Comparison of ENCODE assay signal across 24 cellular contexts in the genomic region with DNA sequence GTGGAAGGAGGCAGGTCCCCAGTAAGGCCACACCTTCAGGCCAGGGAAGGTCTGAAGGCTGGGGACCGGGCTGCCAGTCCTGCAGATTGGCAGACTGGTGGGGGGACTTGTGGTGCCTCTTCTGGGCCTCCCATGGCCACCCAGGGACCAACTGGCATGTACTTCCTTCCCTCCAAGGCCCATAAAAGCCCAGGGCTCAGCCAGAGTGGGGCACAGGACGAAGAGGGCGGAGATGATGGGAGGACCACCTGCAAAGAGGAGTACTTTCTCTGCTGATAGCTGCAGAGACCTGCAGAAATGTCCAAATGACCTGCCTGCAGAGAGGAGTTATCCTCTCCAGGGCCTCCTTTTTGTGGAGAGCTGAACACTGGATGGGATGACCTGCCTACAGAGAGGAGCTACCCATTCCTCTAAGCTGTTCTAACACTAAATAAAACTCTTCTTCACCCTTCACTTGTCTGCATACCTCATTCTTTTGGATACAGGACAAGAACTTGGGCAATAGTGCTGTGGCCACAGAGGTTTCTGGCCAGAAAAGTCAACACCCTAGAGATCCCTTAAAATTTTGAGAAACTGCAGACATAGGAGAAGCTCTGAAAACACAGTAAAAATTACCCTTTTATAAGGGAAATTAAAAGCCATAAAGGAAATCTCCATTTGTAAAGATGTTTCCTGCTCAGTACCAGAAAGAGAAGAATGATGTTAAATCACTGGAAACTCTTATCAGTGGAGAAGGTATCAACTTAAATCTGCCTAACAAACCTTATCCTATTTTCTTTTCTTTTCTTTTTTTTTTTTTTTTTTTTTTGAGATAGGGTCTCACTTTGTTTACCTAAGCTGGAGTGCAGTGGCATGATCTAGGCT. TPM values are rescaled to one million over a fixed set of nuclear protein-coding genes. Genes with fewer than 3 reads are reported as not detected.
DNase-seq lines count a peak whose midpoint lies in the region; TF ChIP-seq lines count a peak whose summit lies in the region.
"Had no signal": no experiment of that assay in that cellular context is flagged by ENCODE, and none has a peak within 500 bp of the region (broad histone marks: within the 10 kb centered on the region; RNA-seq: fewer than 3 reads in every experiment).

No MANE protein-coding gene starts in this region.

- H4K20me1 ChIP-seq in Loucy (ENCODE audit: insufficient read depth, low read length, poor library complexity, severe bottlenecking) (no peaks in the 10 kb centered on the region), fibroblast of lung (ENCODE audit: control insufficient read depth, extremely low read depth, insufficient read depth, low read length) (no peaks in the 10 kb centered on the region)
- H4K20me1 ChIP-seq: BLaER1 treated with 17β-estradiol and CSF1 and Interleukin-3, amounts not matched to agents 10 nM and 100 nM had no signal

- no peaks in the 10 kb centered on the region for H3K79me2 ChIP-seq in Loucy (ENCODE audit: insufficient read depth, low read length)
- H3K79me2 ChIP-seq in fibroblast of lung (ENCODE audit: control insufficient read depth, insufficient read depth, low read length), result no peaks in the 10 kb centered on the region

- H3K4me1 ChIP-seq in Loucy (ENCODE audit: insufficient read depth, low read length, poor library complexity, severe bottlenecking) (peaks cover 4% of the 10 kb centered on the region), fibroblast of lung (ENCODE audit: control insufficient read depth, extremely low read depth, insufficient read depth, low read length) (no peaks in the 10 kb centered on the region), iPS DF 6.9 (ENCODE audit: control insufficient read depth, insufficient read depth, low read length) (peaks cover 2% of the 10 kb centered on the region; the same call in 1 of the 2 replicates)
- H3K4me1 ChIP-seq: adrenal gland, pancreas, right lobe of liver had no signal

- H3K4me2 ChIP-seq in Loucy (ENCODE audit: low read depth, low read length, poor library complexity, severe bottlenecking) (peak overlapping the region; percentile 11), fibroblast of lung (ENCODE audit: extremely low read depth, insufficient read depth, low read length) (no peak overlapping the region)

- no peak overlapping the region for H2AFZ ChIP-seq in Loucy (ENCODE audit: low read length)
- H2AFZ ChIP-seq in fibroblast of lung (ENCODE audit: low read length), result no peak overlapping the region

- H3K27ac ChIP-seq in fibroblast of lung (ENCODE audit: insufficient read depth, low read length) (no peak overlapping the region), iPS DF 6.9 (ENCODE audit: low read length) (peak overlapping the region; percentile 38)
- H3K27ac ChIP-seq: adrenal gland; BLaER1 treated with 17β-estradiol and CSF1 and Interleukin-3, amounts not matched to agents 10 nM and 100 nM; pancreas; right lobe of liver; RWPE1; upper lobe of left lung had no signal

- H3K9me2 ChIP-seq in Loucy (replicated peaks; ENCODE audit: low read depth, low read length), result no peaks in the 10 kb centered on the region

- no peaks in the 10 kb centered on the region for H3F3A ChIP-seq in Loucy (ENCODE audit: low read depth)

- TF ChIP-seq CTCF in Loucy (conservative IDR thresholded peaks at IDR 0.05; ENCODE audit: low read length) (no peak), fibroblast of lung (conservative IDR thresholded peaks at IDR 0.05 in 1 of 2, IDR thresholded peaks at IDR 0.05 in 1 of 2; ENCODE audit: low read depth in 1 of 2, low read length in 2 of 2) (no peak)

- peak; percentile 23 for DNase-seq in EH (ENCODE audit: low read depth)
- peak; percentile 45 to 48 for DNase-seq in fibroblast of lung (ENCODE audit: low read depth in 2 of 2)
- no peak for DNase-seq in iPS DF 6.9 (ENCODE audit: low read depth, low spot score)
- DNase-seq in stimulated activated CD8-positive, alpha-beta memory T cell treated with anti-CD3 and anti-CD28 coated beads, Interleukin-4, amount 100 ng/mL, for 48 hours, result no peak
- no peak for DNase-seq in LoVo (ENCODE audit: low spot score)
- no peak for DNase-seq in MG63
- DNase-seq in NCI-H82 treated with DMSO at 0.1 percent for 48 hours (lab: John Stamatoyannopoulos, UW; ENCODE audit: unreplicated experiment), result no peak
- DNase-seq: activated CD4-positive, alpha-beta memory T cell treated with anti-CD3 and anti-CD28 coated beads for 36 hours; activated effector memory CD4-positive, alpha-beta T cell treated with Interleukin-2 at 50 U/mL for 16 hours; adrenal gland; Calu3; NCI-H2171; NCI-H526 treated with DMSO at 0.1 percent for 48 hours; pancreas; right lobe of liver; stimulated activated CD4-positive, alpha-beta T cell treated with anti-CD3 and anti-CD28 coated beads, Interleukin-15, amount 100 ng/mL, for 24 hours; upper lobe of left lung had no signal

- H3K9me3 ChIP-seq in Loucy (ENCODE audit: insufficient read depth, low read depth, low read length) (peaks cover 9% of the 10 kb centered on the region; the same call in 1 of the 2 replicates), fibroblast of lung (ENCODE audit: control insufficient read depth, insufficient read depth, low read depth, low read length) (no peaks in the 10 kb centered on the region), iPS DF 6.9 (ENCODE audit: control insufficient read depth, insufficient read depth, low read length) (no peaks in the 10 kb centered on the region), MG63 (peaks cover 14% of the 10 kb centered on the region; the same call in 1 of the 2 replicates)
- H3K9me3 ChIP-seq: pancreas, right lobe of liver had no signal

- no CpG with 5 or more reads among the region's 3 CpGs for WGBS in iPS DF 6.9 (ENCODE audit: insufficient coverage, insufficient read length)

- H3K27me3 ChIP-seq in Loucy (ENCODE audit: insufficient read depth, low read length, poor library complexity, severe bottlenecking), result no peaks in the 10 kb centered on the region
- H3K27me3 ChIP-seq in fibroblast of lung (ENCODE audit: control insufficient read depth, insufficient read depth, low read length), result no peaks in the 10 kb centered on the region
- no peaks in the 10 kb centered on the region for H3K27me3 ChIP-seq in iPS DF 6.9 (ENCODE audit: control insufficient read depth, insufficient read depth, low read length)
- H3K27me3 ChIP-seq in MG63, result no peaks in the 10 kb centered on the region
- H3K27me3 ChIP-seq: adrenal gland, pancreas, right lobe of liver, upper lobe of left lung had no signal

- H3K4me3 ChIP-seq in Loucy (ENCODE audit: low read length, poor library complexity, severe bottlenecking) (no peak overlapping the region), fibroblast of lung (replicated peaks in 1 of 4; ENCODE audit: control extremely low read depth in 1 of 4, insufficient read depth in 1 of 4, low read depth in 3 of 4, low read length in 4 of 4) (no peak overlapping the region), iPS DF 6.9 (ENCODE audit: low read length) (no peak overlapping the region), MG63 (no peak overlapping the region)
- H3K4me3 ChIP-seq: adrenal gland, pancreas, right lobe of liver, upper lobe of left lung had no signal

- H3K36me3 ChIP-seq in Loucy (ENCODE audit: insufficient read depth, low read length) (no peaks in the 10 kb centered on the region), fibroblast of lung (ENCODE audit: control insufficient read depth, insufficient read depth, low read length) (no peaks in the 10 kb centered on the region), iPS DF 6.9 (ENCODE audit: control insufficient read depth, insufficient read depth, low read length) (no peaks in the 10 kb centered on the region), MG63 (no peaks in the 10 kb centered on the region)
- H3K36me3 ChIP-seq: adrenal gland, pancreas, right lobe of liver, upper lobe of left lung had no signal

- no peak overlapping the region for H3K9ac ChIP-seq in Loucy (ENCODE audit: low read depth, low read length, poor library complexity, severe bottlenecking)
- H3K9ac ChIP-seq in fibroblast of lung (ENCODE audit: insufficient read depth, low read length), result no peak overlapping the region
- H3K9ac ChIP-seq: BLaER1 treated with 17β-estradiol and CSF1 and Interleukin-3, amounts not matched to agents 10 nM and 100 nM had no signal

RNA-seq across cellular contexts. Expression of gene PRF1, which starts 20.7 kb away (rescaled TPM):
- total RNA-seq in fibroblast of lung, result not detected in 2 replicates
- polyA plus RNA-seq in fibroblast of lung, result not detected in 2 replicates
- not detected in 2 replicates for polyA plus RNA-seq in fibroblast of lung (2012)
- not detected in 2 replicates for polyA minus RNA-seq in fibroblast of lung (ENCODE audit: low replicate concordance)
- total RNA-seq in MG63 (2014; rRNA removed; shearing (Covaris generic); ENCODE audit: low replicate concordance), result not detected in 2 replicates
- total RNA-seq: bronchial epithelial cell, Calu3, dermis microvascular lymphatic vessel endothelial cell had no signal

RNA-seq across cellular contexts. Expression of gene ADAMTS14, which starts 49.1 kb away (rescaled TPM):
- total RNA-seq in fibroblast of lung, result 1.8 and 4.1 TPM in 2 replicates
- polyA plus RNA-seq in fibroblast of lung, result 3.1 and 6.2 TPM in 2 replicates
- 3.6 and 8.1 TPM in 2 replicates for polyA plus RNA-seq in fibroblast of lung (2012)
- 8.8 and 12.0 TPM in 2 replicates for polyA minus RNA-seq in fibroblast of lung (ENCODE audit: low replicate concordance)
- total RNA-seq in MG63 (2014; rRNA removed; shearing (Covaris generic); ENCODE audit: low replicate concordance), result 1.6 and 2.7 TPM in 2 replicates
- total RNA-seq: activated CD4-positive, alpha-beta memory T cell treated with anti-CD3 and anti-CD28 coated beads for 36 hours; dermis microvascular lymphatic vessel endothelial cell; mononuclear cell; subcutaneous adipose tissue had no signal

Comparison
In these comparisons a context has a peak if more than half of its experiments do, and no peak if none do; other contexts are left out.
1. DNase-seq: peak in EH (single experiment) and fibroblast of lung (2 of 2); none in iPS DF 6.9 (single experiment), stimulated activated CD8-positive, alpha-beta memory T cell treated with anti-CD3 and anti-CD28 coated beads, Interleukin-4, amount 100 ng/mL, for 48 hours (single experiment), LoVo (single experiment), MG63 (single experiment) and NCI-H82 treated with DMSO at 0.1 percent for 48 hours (single experiment).